ENCODE assay signal across 1 cellular context in genomic region chr17:75535119-75535537, GRCh38.
TF ChIP-seq lines count a peak whose summit lies in the region.

No MANE protein-coding gene starts in this region.

TF ChIP-seq in SK-N-SH, 30 proteins besides CTCF, POLR2A, EP300 and RAD21 (continued from another document):
- no peak for TF ChIP-seq MEF2A (IDR thresholded peaks at IDR 0.05; ENCODE audit: borderline replicate concordance, low read depth)
